ENCODE assay signal across 31 cellular contexts in the genomic region with DNA sequence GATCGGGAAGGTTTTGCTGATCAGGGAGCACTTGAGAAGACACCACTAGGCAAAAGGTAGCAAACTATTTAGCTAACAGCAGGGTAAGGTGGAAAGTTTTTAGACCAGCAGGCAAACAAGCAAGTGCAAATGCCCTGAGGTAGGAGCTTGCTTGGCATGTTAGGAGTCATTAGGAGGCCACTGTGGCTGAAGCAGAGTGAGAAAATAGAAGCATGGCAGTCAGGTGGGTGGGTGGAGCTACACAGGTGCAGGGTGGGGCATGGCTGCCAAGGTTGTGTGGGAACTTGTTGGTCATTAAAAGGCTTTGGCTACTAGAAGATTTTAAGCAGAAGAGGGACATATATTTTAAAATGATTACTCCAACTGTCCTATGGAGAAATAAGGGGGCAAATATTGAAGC.
"Had no signal": no experiment of that assay in that cellular context is flagged by ENCODE, and none has a peak within 500 bp of the region (broad histone marks: within the 10 kb centered on the region; RNA-seq: fewer than 3 reads in every experiment).

No MANE protein-coding gene starts in this region.

- H3K4me1 Mint-ChIP-seq: activated CD4-positive, alpha-beta memory T cell treated with anti-CD3 and anti-CD28 coated beads, Interleukin-2, amount 10 ng/mL, durations not matched to agents 7 days and 5 days; activated CD4-positive, alpha-beta T cell treated with anti-CD3 and anti-CD28 coated beads, Interleukin-2, amount 10 ng/mL, durations not matched to agents 7 days and 5 days; activated naive CD4-positive, alpha-beta T cell treated with anti-CD3 and anti-CD28 coated beads, Interleukin-2, amount 10 ng/mL, durations not matched to agents 7 days and 5 days; activated naive CD8-positive, alpha-beta T cell treated with anti-CD3 and anti-CD28 coated beads, Interleukin-2, amount 10 ng/mL, durations not matched to agents 7 days and 5 days; brain had no signal

- H3K27ac Mint-ChIP-seq: activated CD4-positive, alpha-beta memory T cell treated with anti-CD3 and anti-CD28 coated beads, Interleukin-2, amount 10 ng/mL, durations not matched to agents 7 days and 5 days; activated CD4-positive, alpha-beta T cell treated with anti-CD3 and anti-CD28 coated beads, Interleukin-2, amount 10 ng/mL, durations not matched to agents 7 days and 5 days; activated naive CD4-positive, alpha-beta T cell treated with anti-CD3 and anti-CD28 coated beads, Interleukin-2, amount 10 ng/mL, durations not matched to agents 7 days and 5 days; activated naive CD4-positive, alpha-beta T cell treated with anti-CD3 and anti-CD28 coated beads, Interleukin-2, amount 50 U/mL, for 72 hours; activated naive CD8-positive, alpha-beta T cell treated with anti-CD3 and anti-CD28 coated beads, Interleukin-2, amount 10 ng/mL, durations not matched to agents 7 days and 5 days; activated T-cell treated with anti-CD3 and anti-CD28 coated beads, Interleukin-2, amount 50 U/mL, for 24 hours; activated T-cell treated with anti-CD3 and anti-CD28 coated beads, Interleukin-2, amount 50 U/mL, for 72 hours; dendritic cell treated with granulocyte-macrophage colony-stimulating factor and Interleukin-4, amounts not matched to agents 40 ng/mL and 50 ng/mL, for 4 days; endodermal cell; WTC11 had no signal

- H3K27me3 ChIP-seq: ascending aorta, breast epithelium, cardiac muscle cell had no signal

- H3K36me3 ChIP-seq: ascending aorta, breast epithelium, cardiac muscle cell had no signal

- ATAC-seq: activated naive CD4-positive, alpha-beta T cell treated with anti-CD3 and anti-CD28 coated beads, Interleukin-2, amount 50 U/mL, for 72 hours; activated T-cell treated with anti-CD3 and anti-CD28 coated beads, Interleukin-2, amount 50 U/mL, for 72 hours; esophagus mucosa; WTC11 had no signal

- H3K4me3 Mint-ChIP-seq: activated CD4-positive, alpha-beta memory T cell treated with anti-CD3 and anti-CD28 coated beads, Interleukin-2, amount 10 ng/mL, durations not matched to agents 7 days and 5 days; activated CD4-positive, alpha-beta T cell treated with anti-CD3 and anti-CD28 coated beads, Interleukin-2, amount 10 ng/mL, durations not matched to agents 7 days and 5 days; activated naive CD4-positive, alpha-beta T cell treated with anti-CD3 and anti-CD28 coated beads, Interleukin-2, amount 10 ng/mL, durations not matched to agents 7 days and 5 days; activated naive CD8-positive, alpha-beta T cell treated with anti-CD3 and anti-CD28 coated beads, Interleukin-2, amount 10 ng/mL, durations not matched to agents 7 days and 5 days; activated T-cell treated with anti-CD3 and anti-CD28 coated beads, Interleukin-2, amount 50 U/mL, for 24 hours; activated T-cell treated with anti-CD3 and anti-CD28 coated beads, Interleukin-2, amount 50 U/mL, for 72 hours; brain; dendritic cell treated with granulocyte-macrophage colony-stimulating factor and Interleukin-4, amounts not matched to agents 40 ng/mL and 50 ng/mL, for 4 days; endodermal cell; WTC11 had no signal

- H3K4me3 ChIP-seq: ascending aorta, breast epithelium, cardiac muscle cell, coronary artery, dorsolateral prefrontal cortex had no signal

- H3K27ac ChIP-seq: ascending aorta, breast epithelium, cardiac muscle cell, coronary artery, dorsolateral prefrontal cortex, VCaP had no signal

- H3K36me3 Mint-ChIP-seq: activated naive CD4-positive, alpha-beta T cell treated with anti-CD3 and anti-CD28 coated beads, Interleukin-2, amount 10 ng/mL, durations not matched to agents 7 days and 5 days; activated naive CD4-positive, alpha-beta T cell treated with anti-CD3 and anti-CD28 coated beads, Interleukin-2, amount 50 U/mL, for 72 hours; activated naive CD8-positive, alpha-beta T cell treated with anti-CD3 and anti-CD28 coated beads, Interleukin-2, amount 10 ng/mL, durations not matched to agents 7 days and 5 days; brain; WTC11 had no signal

- H3K9me3 Mint-ChIP-seq: activated CD4-positive, alpha-beta memory T cell treated with anti-CD3 and anti-CD28 coated beads, Interleukin-2, amount 10 ng/mL, durations not matched to agents 7 days and 5 days; activated CD4-positive, alpha-beta T cell treated with anti-CD3 and anti-CD28 coated beads, Interleukin-2, amount 10 ng/mL, durations not matched to agents 7 days and 5 days; activated naive CD4-positive, alpha-beta T cell treated with anti-CD3 and anti-CD28 coated beads, Interleukin-2, amount 10 ng/mL, durations not matched to agents 7 days and 5 days; activated T-cell treated with anti-CD3 and anti-CD28 coated beads, Interleukin-2, amount 50 U/mL, for 24 hours; brain; dendritic cell treated with granulocyte-macrophage colony-stimulating factor and Interleukin-4, amounts not matched to agents 40 ng/mL and 50 ng/mL, for 4 days; endodermal cell had no signal

- H3K27me3 Mint-ChIP-seq: activated CD4-positive, alpha-beta memory T cell treated with anti-CD3 and anti-CD28 coated beads, Interleukin-2, amount 10 ng/mL, durations not matched to agents 7 days and 5 days; activated naive CD4-positive, alpha-beta T cell treated with anti-CD3 and anti-CD28 coated beads, Interleukin-2, amount 10 ng/mL, durations not matched to agents 7 days and 5 days had no signal

- DNase-seq: activated CD4-positive, alpha-beta memory T cell treated with anti-CD3 and anti-CD28 coated beads, Interleukin-2, amount 10 ng/mL, durations not matched to agents 7 days and 5 days; activated CD4-positive, alpha-beta T cell treated with anti-CD3 and anti-CD28 coated beads for 1 hour; activated CD4-positive, alpha-beta T cell treated with anti-CD3 and anti-CD28 coated beads for 4 hours; activated CD4-positive, alpha-beta T cell treated with anti-CD3 and anti-CD28 coated beads, Interleukin-2, amount 10 ng/mL, durations not matched to agents 7 days and 5 days; activated CD4-positive, alpha-beta T cell treated with anti-CD3 and anti-CD28 coated beads, Interleukin-2, amount 50 U/mL, for 4 hours; activated CD8-positive, alpha-beta memory T cell treated with anti-CD3 and anti-CD28 coated beads, Interleukin-2, amount 50 U/mL, for 48 hours; activated gamma-delta T cell; activated naive CD4-positive, alpha-beta T cell; activated naive CD4-positive, alpha-beta T cell treated with anti-CD3 and anti-CD28 coated beads, Interleukin-2, amount 10 ng/mL, durations not matched to agents 7 days and 5 days; activated naive CD8-positive, alpha-beta T cell treated with anti-CD3 and anti-CD28 coated beads, Interleukin-2, amount 10 ng/mL, durations not matched to agents 7 days and 5 days; activated T-cell treated with anti-CD3 and anti-CD28 coated beads for 4 hours; activated T-cell treated with anti-CD3 and anti-CD28 coated beads, Interleukin-2, amount 50 U/mL, for 24 hours; activated T-cell treated with anti-CD3 and anti-CD28 coated beads, Interleukin-2, amount 50 U/mL, for 72 hours; central memory CD4-positive, alpha-beta T cell; cerebellar nuclear complex; dorsolateral prefrontal cortex; effector memory CD4-positive, alpha-beta T cell; endodermal cell; foreskin fibroblast; head of caudate nucleus; T-helper 2 cell had no signal

- H3K4me1 ChIP-seq: breast epithelium had no signal

- H3K9me3 ChIP-seq: ascending aorta, breast epithelium had no signal
